Comparison of ENCODE assay signal across 13 cellular contexts in genomic region chr16:56747486-56748045, GRCh38. TPM values are rescaled to one million over a fixed set of nuclear protein-coding genes. Genes with fewer than 3 reads are reported as not detected.
DNase-seq lines count a peak whose midpoint lies in the region; ATAC-seq and TF ChIP-seq lines count a peak whose summit lies in the region.
"Had no signal": no experiment of that assay in that cellular context is flagged by ENCODE, and none has a peak within 500 bp of the region (broad histone marks: within the 10 kb centered on the region; RNA-seq: fewer than 3 reads in every experiment).

No MANE protein-coding gene starts in this region.

- CTCF ChIA-PET in activated CD8-positive, alpha-beta T cell treated with anti-CD3 and anti-CD28 coated beads, Interleukin-2, amount 10 ng/mL, durations not matched to agents 7 days and 5 days (lab: Charles Lee) = no interaction called here

- POLR2A ChIA-PET in activated CD8-positive, alpha-beta T cell treated with anti-CD3 and anti-CD28 coated beads, Interleukin-2, amount 10 ng/mL, durations not matched to agents 7 days and 5 days (lab: Charles Lee) = no interaction called here

- no peak for TF ChIP-seq POLR2A in esophagus muscularis mucosa (IDR thresholded peaks at IDR 0.05; ENCODE audit: low read depth)

- H3K9me3 Mint-ChIP-seq in nephron progenitor cell = peaks cover 5% of the 10 kb centered on the region
- no peaks in the 10 kb centered on the region for H3K9me3 Mint-ChIP-seq in activated CD8-positive, alpha-beta T cell treated with anti-CD3 and anti-CD28 coated beads, Interleukin-2, amount 10 ng/mL, durations not matched to agents 7 days and 5 days (ENCODE audit: insufficient read depth)
- H3K9me3 Mint-ChIP-seq: activated T-helper 2 cell treated with anti-CD3 and anti-CD28 coated beads, Interferon-gamma antibody, Interleukin-2, Interleukin-4, amounts not matched to agents 10 μg/mL and 5 μg/mL and 100 μg/mL, durations not matched to agents 14 hours and 24 hours and 36 hours; stimulated activated memory B cell treated with anti-CD40 and anti-IgM and Interleukin-4, amounts not matched to agents 10 μg/mL and 1 μg/mL and 100 μg/mL, for 72 hours had no signal

- peaks cover 25% of the 10 kb centered on the region for H3K4me1 ChIP-seq in adipocyte (ENCODE audit: control insufficient read depth, insufficient read depth, low read length)
- peaks cover 44 to 72% (median 66%) of the 10 kb centered on the region in 4 donors for H3K4me1 ChIP-seq in esophagus muscularis mucosa

- H3K27me3 Mint-ChIP-seq in nephron progenitor cell (ENCODE audit: low read depth, poor library complexity) = no peaks in the 10 kb centered on the region
- no peaks in the 10 kb centered on the region for H3K27me3 Mint-ChIP-seq in activated CD8-positive, alpha-beta T cell treated with anti-CD3 and anti-CD28 coated beads, Interleukin-2, amount 10 ng/mL, durations not matched to agents 7 days and 5 days (ENCODE audit: low read depth)
- H3K27me3 Mint-ChIP-seq: stimulated activated memory B cell treated with anti-CD40 and anti-IgM and Interleukin-4, amounts not matched to agents 10 μg/mL and 1 μg/mL and 100 μg/mL, for 72 hours had no signal

- H3K9me3 ChIP-seq in adipocyte (ENCODE audit: control insufficient read depth, low read length) (no peaks in the 10 kb centered on the region), esophagus muscularis mucosa (no peaks in the 10 kb centered on the region)

- DNase-seq in adipocyte (ENCODE audit: low read depth) (peak; percentile 39), esophagus muscularis mucosa (ENCODE audit: extremely low spot score) (no peak), nephron progenitor cell (no peak), NCI-H446 (lab: John Stamatoyannopoulos, UW) (no peak), DMS114 treated with DMSO at 0.1 percent for 48 hours (lab: John Stamatoyannopoulos, UW; ENCODE audit: unreplicated experiment) (no peak), NOMO-1 treated with DMSO at 0.1 percent for 48 hours (lab: John Stamatoyannopoulos, UW; ENCODE audit: unreplicated experiment) (no peak)
- DNase-seq in activated CD8-positive, alpha-beta T cell treated with anti-CD3 and anti-CD28 coated beads, Interleukin-2, amount 10 ng/mL, durations not matched to agents 7 days and 5 days = no peak
- DNase-seq: activated CD4-positive, alpha-beta T cell treated with anti-CD3 and anti-CD28 coated beads, Interleukin-2, amount 50 U/mL, for 48 hours; SHP77; T-helper 9 cell had no signal

- 36% methylated on average over 1 of the region's 1 CpG for WGBS in esophagus muscularis mucosa

- intact Hi-C loops in esophagus muscularis mucosa (cut with DNase I) = loop anchor here (10.0 kb wide), 1 partner anchor 187 kb away; the partner anchor contains the start of gene HERPUD1

- H3K4me3 ChIP-seq in adipocyte (ENCODE audit: low read length) (no peak overlapping the region), esophagus muscularis mucosa (no peak overlapping the region)

- H3K27ac ChIP-seq in C4-2B = peak overlapping the region; percentile 82
- H3K27ac ChIP-seq in esophagus muscularis mucosa (replicated peaks in 1 of 4) = peak overlapping the region; percentile 39 to 47 (median 44)

- H3K4me1 Mint-ChIP-seq in nephron progenitor cell = peaks cover 35% of the 10 kb centered on the region
- H3K4me1 Mint-ChIP-seq in activated CD8-positive, alpha-beta T cell treated with anti-CD3 and anti-CD28 coated beads, Interleukin-2, amount 10 ng/mL, durations not matched to agents 7 days and 5 days (ENCODE audit: low read depth) = peaks cover 4% of the 10 kb centered on the region

- no peak for TF ChIP-seq CTCF in C4-2B (conservative IDR thresholded peaks at IDR 0.05)
- TF ChIP-seq CTCF in esophagus muscularis mucosa (IDR thresholded peaks at IDR 0.05) = no peak
- no peak for TF ChIP-seq CTCF in nephron progenitor cell (IDR thresholded peaks at IDR 0.05)

- H3K36me3 Mint-ChIP-seq in nephron progenitor cell (ENCODE audit: low read depth) = peaks cover 18% of the 10 kb centered on the region
- peaks cover 31% of the 10 kb centered on the region for H3K36me3 Mint-ChIP-seq in activated CD8-positive, alpha-beta T cell treated with anti-CD3 and anti-CD28 coated beads, Interleukin-2, amount 10 ng/mL, durations not matched to agents 7 days and 5 days (ENCODE audit: low read depth)

- H3K4me3 Mint-ChIP-seq in nephron progenitor cell = no peak overlapping the region
- H3K4me3 Mint-ChIP-seq in activated CD8-positive, alpha-beta T cell treated with anti-CD3 and anti-CD28 coated beads, Interleukin-2, amount 10 ng/mL, durations not matched to agents 7 days and 5 days = no peak overlapping the region
- H3K4me3 Mint-ChIP-seq: stimulated activated memory B cell treated with anti-CD40 and anti-IgM and Interleukin-4, amounts not matched to agents 10 μg/mL and 1 μg/mL and 100 μg/mL, for 72 hours had no signal

- peaks cover 14% of the 10 kb centered on the region for H3K36me3 ChIP-seq in adipocyte (ENCODE audit: control insufficient read depth, insufficient read depth, low read length, severe bottlenecking)
- H3K36me3 ChIP-seq in esophagus muscularis mucosa = no peaks in the 10 kb centered on the region

- no peak overlapping the region for H3K9ac ChIP-seq in adipocyte (ENCODE audit: low read length)

- TF ChIP-seq EP300 in esophagus muscularis mucosa (IDR thresholded peaks at IDR 0.05) = no peak

- no peak for ATAC-seq in activated CD8-positive, alpha-beta T cell treated with anti-CD3 and anti-CD28 coated beads, Interleukin-2, amount 10 ng/mL, durations not matched to agents 7 days and 5 days
- ATAC-seq: stimulated activated memory B cell treated with anti-CD40 and anti-IgM and Interleukin-4, amounts not matched to agents 10 μg/mL and 1 μg/mL and 100 μg/mL, for 72 hours had no signal

- H3K27me3 ChIP-seq in adipocyte (replicated peaks; ENCODE audit: control insufficient read depth, insufficient read depth, low read length) (no peaks in the 10 kb centered on the region), esophagus muscularis mucosa (no peaks in the 10 kb centered on the region)

- H3K27ac Mint-ChIP-seq in nephron progenitor cell = peak overlapping the region; percentile 13
- H3K27ac Mint-ChIP-seq in activated CD8-positive, alpha-beta T cell treated with anti-CD3 and anti-CD28 coated beads, Interleukin-2, amount 10 ng/mL, durations not matched to agents 7 days and 5 days = no peak overlapping the region
- H3K27ac Mint-ChIP-seq: activated T-helper 2 cell treated with anti-CD3 and anti-CD28 coated beads, Interferon-gamma antibody, Interleukin-2, Interleukin-4, amounts not matched to agents 10 μg/mL and 5 μg/mL and 100 μg/mL, durations not matched to agents 14 hours and 24 hours and 36 hours; stimulated activated memory B cell treated with anti-CD40 and anti-IgM and Interleukin-4, amounts not matched to agents 10 μg/mL and 1 μg/mL and 100 μg/mL, for 72 hours had no signal

RNA-seq across cellular contexts. Expression of gene NUP93, which starts 17.6 kb away (rescaled TPM):
- 10 to 100 TPM; 34.0 to 47.5 (median 36.5) TPM for total RNA-seq in esophagus muscularis mucosa
- 100 to 1,000 TPM; 129 to 143 TPM for total RNA-seq in activated CD8-positive, alpha-beta T cell treated with anti-CD3 and anti-CD28 coated beads, Interleukin-2, amount 10 ng/mL, durations not matched to agents 7 days and 5 days
